In genomic region chr12:45543887-45544286, GRCh38 we compare ENCODE assay signal across 8 cellular contexts.
DNase-seq lines count a peak whose midpoint lies in the region; ATAC-seq and TF ChIP-seq lines count a peak whose summit lies in the region.

No MANE protein-coding gene starts in this region.

- 2 to 5% methylated on average over 2 of the region's 2 CpGs for WGBS in lung, 2 donors

- H3K4me1 ChIP-seq in BE2C (no peaks in the 10 kb centered on the region), lung (ENCODE audit: control insufficient read depth in 2 of 2, insufficient read depth in 2 of 2, low read length in 2 of 2) (no peaks in the 10 kb centered on the region)

- no peaks in the 10 kb centered on the region for H3K36me3 ChIP-seq in BE2C
- H3K36me3 ChIP-seq in lung (ENCODE audit: control insufficient read depth in 2 of 2, insufficient read depth in 2 of 2, low read length in 2 of 2) = no peaks in the 10 kb centered on the region

- H3K27ac ChIP-seq in lung (ENCODE audit: low read depth in 1 of 2, low read length in 1 of 2) = no peak overlapping the region

- peaks cover 7% of the 10 kb centered on the region; the same call in 1 of the 2 replicates for H3K27me3 ChIP-seq in BE2C
- H3K27me3 ChIP-seq in lung (ENCODE audit: control insufficient read depth, insufficient read depth) = no peaks in the 10 kb centered on the region

- H3K4me3 ChIP-seq in BE2C (ENCODE audit: low read depth, low read length) (no peak overlapping the region), lung (no peak overlapping the region)

- TF ChIP-seq CTCF in BE2C (IDR thresholded peaks at IDR 0.05; ENCODE audit: low read depth, low read length) = peak; percentile 95
- TF ChIP-seq CTCF in lung (IDR thresholded peaks at IDR 0.05; ENCODE audit: control extremely low read depth, extremely low read depth) = peak; percentile 51

- ATAC-seq in GM18511 (IDR thresholded peaks at IDR 0.05; ENCODE audit: unreplicated experiment) (peak; percentile 96), HG02943 (IDR thresholded peaks at IDR 0.05; ENCODE audit: low read depth, unreplicated experiment) (peak; percentile 79), lung (ENCODE audit: insufficient read depth, low FRiP score) (no peak)

- no peaks in the 10 kb centered on the region for H3K9me3 ChIP-seq in BE2C
- H3K9me3 ChIP-seq in lung (ENCODE audit: control insufficient read depth in 2 of 2, insufficient read depth in 1 of 2, low read length in 1 of 2) = no peaks in the 10 kb centered on the region

- peak; percentile 37 for DNase-seq in BE2C
- DNase-seq in NCI-H187 treated with DMSO at 0.1 percent for 48 hours (lab: John Stamatoyannopoulos, UW) = peak; percentile 37
- peak; percentile 20 for DNase-seq in UCSD-AML1 (lab: John Stamatoyannopoulos, UW; ENCODE audit: unreplicated experiment)
- peak; percentile 63 to 78 for DNase-seq in dermis microvascular lymphatic vessel endothelial cell (ENCODE audit: low read depth in 2 of 2)
- peak; percentile 42 for DNase-seq in lung (ENCODE audit: low spot score)
- DNase-seq in stimulated activated CD8-positive, alpha-beta memory T cell treated with anti-CD3 and anti-CD28 coated beads, Interleukin-7, amount 100 ng/mL, for 4 hours (ENCODE audit: low read depth in 2 of 2) = peak; percentile 2 to 32

Comparison
In these comparisons a context has a peak if more than half of its experiments do, and no peak if none do; other contexts are left out.
1. DNase-seq: peak in every context shown above with its lines; median percentile 70 in dermis microvascular lymphatic vessel endothelial cell; 42 in lung; 37 in BE2C; 37 in NCI-H187 treated with DMSO at 0.1 percent for 48 hours; 20 in UCSD-AML1; 17 in stimulated activated CD8-positive, alpha-beta memory T cell treated with anti-CD3 and anti-CD28 coated beads, Interleukin-7, amount 100 ng/mL, for 4 hours.